ENCODE assay signal across 19 cellular contexts in the genomic region with DNA sequence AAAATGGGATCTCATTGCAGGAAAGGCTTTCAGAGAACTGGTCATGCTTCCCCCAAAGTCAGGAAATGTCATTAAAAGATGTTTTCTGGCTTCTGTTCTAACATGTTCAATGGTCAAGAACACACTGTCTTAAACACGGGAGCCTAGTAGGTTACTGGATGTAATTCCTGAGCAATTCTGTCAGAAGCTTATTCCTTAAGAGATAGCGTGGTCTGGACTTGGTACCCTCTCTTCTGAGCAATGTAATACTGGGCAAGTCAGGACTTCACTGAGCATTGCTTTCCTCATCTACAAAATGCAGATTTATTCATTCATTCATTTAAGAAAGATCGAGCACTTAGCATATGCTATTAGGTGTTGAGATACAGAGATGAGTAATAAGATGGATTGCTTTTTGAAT.
DNase-seq lines count a peak whose midpoint lies in the region; ATAC-seq, FAIRE-seq and TF ChIP-seq lines count a peak whose summit lies in the region.
"Had no signal": no experiment of that assay in that cellular context is flagged by ENCODE, and none has a peak within 500 bp of the region (broad histone marks: within the 10 kb centered on the region; RNA-seq: fewer than 3 reads in every experiment).

No MANE protein-coding gene starts in this region.

- 16% methylated on average over 3 of the region's 3 CpGs for WGBS in K562 (ENCODE audit: insufficient coverage, low coverage, missing lambda C conversion rate)
- WGBS in small intestine, 3 donors = 44 to 56% (median 52%) methylated on average over 3 of the region's 3 CpGs
- 64 to 79% (median 77%) methylated on average over 3 of the region's 3 CpGs for WGBS in psoas muscle, 3 donors
- 85 to 92% methylated on average over 3 of the region's 3 CpGs for WGBS in thyroid gland, 2 donors

- no peaks in the 10 kb centered on the region for H3K9me2 ChIP-seq in Loucy (replicated peaks; ENCODE audit: low read depth, low read length)

- H3K9ac ChIP-seq in Loucy (ENCODE audit: low read depth, low read length, poor library complexity, severe bottlenecking) = no peak overlapping the region
- H3K9ac ChIP-seq in K562 (ENCODE audit: insufficient read depth in 1 of 2, low read depth in 2 of 2, low read length in 2 of 2) = no peak overlapping the region

- in situ Hi-C loops in K562 (cut with MboI) = loop anchor here (25.0 kb wide), 1 partner anchor 1828 kb away; no protein-coding TSS in a partner anchor

- H3K27me3 ChIP-seq in Loucy (ENCODE audit: insufficient read depth, low read length, poor library complexity, severe bottlenecking) = no peaks in the 10 kb centered on the region
- no peaks in the 10 kb centered on the region for H3K27me3 ChIP-seq in K562 (ENCODE audit: control insufficient read depth in 2 of 2, insufficient read depth in 2 of 2, low read length in 2 of 2)
- no peaks in the 10 kb centered on the region for H3K27me3 ChIP-seq in small intestine (ENCODE audit: control insufficient read depth in 2 of 2, insufficient read depth in 2 of 2, low read length in 2 of 2)
- no peaks in the 10 kb centered on the region for H3K27me3 ChIP-seq in psoas muscle (ENCODE audit: insufficient read depth in 3 of 3, low read length in 2 of 3)
- H3K27me3 ChIP-seq in thyroid gland = no peaks in the 10 kb centered on the region
- H3K27me3 ChIP-seq: MG63 had no signal

- TF ChIP-seq CTCF in Loucy (conservative IDR thresholded peaks at IDR 0.05; ENCODE audit: low read length) (no peak), K562 (IDR thresholded peaks at IDR 0.05 in 2 of 3, conservative IDR thresholded peaks at IDR 0.05 in 1 of 3; ENCODE audit: insufficient read depth in 2 of 3, low read depth in 1 of 3, low read length in 3 of 3) (no peak), fibroblast of mammary gland (conservative IDR thresholded peaks at IDR 0.05; ENCODE audit: control insufficient read depth, insufficient read depth, low read depth, low read length) (no peak), psoas muscle (IDR thresholded peaks at IDR 0.05) (no peak), thyroid gland (IDR thresholded peaks at IDR 0.05) (no peak)

- ATAC-seq in K562 = no peak
- no peak for ATAC-seq in HG03045 (IDR thresholded peaks at IDR 0.05; ENCODE audit: unreplicated experiment)
- no peak for ATAC-seq in psoas muscle
- ATAC-seq: HCT116, HepG2 had no signal

- no peaks in the 10 kb centered on the region for H3K79me2 ChIP-seq in Loucy (ENCODE audit: insufficient read depth, low read length)
- no peaks in the 10 kb centered on the region for H3K79me2 ChIP-seq in K562 (ENCODE audit: control insufficient read depth, insufficient read depth, low read length)

- H3K4me3 ChIP-seq in Loucy (ENCODE audit: low read length, poor library complexity, severe bottlenecking) (no peak overlapping the region), K562 (no peak overlapping the region), fibroblast of mammary gland (ENCODE audit: control insufficient read depth, low read depth, low read length) (no peak overlapping the region), small intestine (ENCODE audit: low read depth in 1 of 2, low read length in 2 of 2) (no peak overlapping the region), psoas muscle (no peak overlapping the region), thyroid gland (replicated peaks in 1 of 3) (no peak overlapping the region)
- H3K4me3 ChIP-seq: MG63, SK-N-MC had no signal

- H3F3A ChIP-seq in Loucy (ENCODE audit: low read depth) = no peaks in the 10 kb centered on the region

- no peaks in the 10 kb centered on the region for H3K9me1 ChIP-seq in K562 (ENCODE audit: control insufficient read depth, insufficient read depth, low read length)

- POLR2A ChIA-PET in K562 (lab: Yijun Ruan, JAX) = no interaction called here

- no peak for TF ChIP-seq POLR2A in K562 (conservative IDR thresholded peaks at IDR 0.05)
- no peak for TF ChIP-seq POLR2A in thyroid gland (IDR thresholded peaks at IDR 0.05)

- H3K4me1 ChIP-seq in Loucy (ENCODE audit: insufficient read depth, low read length, poor library complexity, severe bottlenecking) (peaks cover 15% of the 10 kb centered on the region), K562 (replicated peaks in 1 of 2; ENCODE audit: control insufficient read depth in 2 of 2, insufficient read depth in 2 of 2, low read length in 2 of 2) (peaks cover 0 to 2% of the 10 kb centered on the region in 2 experiments; a peak in 1 of 5 replicates), small intestine (ENCODE audit: control insufficient read depth in 2 of 2, insufficient read depth in 1 of 2, low read depth in 1 of 2, low read length in 1 of 2) (no peaks in the 10 kb centered on the region), psoas muscle (no peaks in the 10 kb centered on the region), thyroid gland (no peaks in the 10 kb centered on the region)

- CTCF ChIA-PET in K562 (lab: Yijun Ruan, JAX; ENCODE audit: low intra/inter-chr PET ratio) = no interaction called here

- intact Hi-C loops in K562 (cut with micrococcal nuclease) (loop anchor here (10.0 kb wide), 1 partner anchor 124 kb away; no protein-coding TSS in a partner anchor), psoas muscle (cut with DNase I) (no loop called here), thyroid gland (cut with DNase I) (no loop called here)

- FAIRE-seq in K562 (lab: Jason Lieb, UNC) = no peak
- no peak for FAIRE-seq in small intestine (lab: Jason Lieb, UNC)
- FAIRE-seq: D721Med, HepG2 had no signal

- H2AFZ ChIP-seq in Loucy (ENCODE audit: low read length) (peak overlapping the region; percentile 25; the same call in 1 of the 2 replicates), K562 (ENCODE audit: low read depth, low read length) (peak overlapping the region; percentile 7; the same call in 1 of the 2 replicates)

- no peaks in the 10 kb centered on the region for H4K20me1 ChIP-seq in Loucy (ENCODE audit: insufficient read depth, low read length, poor library complexity, severe bottlenecking)
- no peaks in the 10 kb centered on the region for H4K20me1 ChIP-seq in K562 (replicated peaks; ENCODE audit: control insufficient read depth, insufficient read depth, low read length)

- H3K4me2 ChIP-seq in Loucy (ENCODE audit: low read depth, low read length, poor library complexity, severe bottlenecking) (no peak overlapping the region), K562 (ENCODE audit: insufficient read depth, low read length) (no peak overlapping the region)

- no peak for DNase-seq in K562 (ENCODE audit: extremely low read depth in 1 of 4, low spot score in 3 of 4)
- peak; percentile 29 for DNase-seq in fibroblast of mammary gland (ENCODE audit: low read depth)
- DNase-seq in small intestine = peak; percentile 8
- DNase-seq in psoas muscle = no peak
- no peak for DNase-seq in thyroid gland
- DNase-seq: Kasumi-1, MG63, NCI-H1105 treated with DMSO at 0.1 percent for 48 hours, NCI-H146, NCI-H2029, NCI-H446 treated with DMSO at 0.1 percent for 48 hours, NCI-H526 treated with DMSO at 0.1 percent for 48 hours, SIG-M5 had no signal

- H3K9me3 ChIP-seq in Loucy (ENCODE audit: insufficient read depth, low read depth, low read length) (no peaks in the 10 kb centered on the region), K562 (replicated peaks; ENCODE audit: control insufficient read depth, insufficient read depth, low read depth, low read length) (no peaks in the 10 kb centered on the region), small intestine (ENCODE audit: control insufficient read depth, low read depth) (no peaks in the 10 kb centered on the region), psoas muscle (no peaks in the 10 kb centered on the region), thyroid gland (no peaks in the 10 kb centered on the region)
- H3K9me3 ChIP-seq: MG63 had no signal

- H3K36me3 ChIP-seq in Loucy (ENCODE audit: insufficient read depth, low read length) (no peaks in the 10 kb centered on the region), K562 (ENCODE audit: control insufficient read depth, insufficient read depth, low read length) (no peaks in the 10 kb centered on the region), small intestine (ENCODE audit: control insufficient read depth in 2 of 2, insufficient read depth in 2 of 2, low read length in 2 of 2) (no peaks in the 10 kb centered on the region), psoas muscle (ENCODE audit: insufficient read depth in 1 of 2, low read depth in 1 of 2) (no peaks in the 10 kb centered on the region), thyroid gland (no peaks in the 10 kb centered on the region)
- H3K36me3 ChIP-seq: MG63 had no signal

- TF ChIP-seq EP300 in K562 (IDR thresholded peaks at IDR 0.05; ENCODE audit: low read length) = no peak

- no peak for TF ChIP-seq RAD21 in K562 (CRISPR knock-in tag; conservative IDR thresholded peaks at IDR 0.05 in 1 of 2, IDR thresholded peaks at IDR 0.05 in 1 of 2)

- no TSS peak for BruUV-seq in K562 (replicated peaks; lab: Mats Ljungman, UMichigan)

- H3K27ac ChIP-seq in K562 (ENCODE audit: extremely low read depth, low read depth, low read length) = no peak overlapping the region
- no peak overlapping the region for H3K27ac ChIP-seq in small intestine (ENCODE audit: low read depth in 1 of 2, low read length in 1 of 2)
- H3K27ac ChIP-seq in psoas muscle = no peak overlapping the region
- no peak overlapping the region for H3K27ac ChIP-seq in thyroid gland
- H3K27ac ChIP-seq: SK-N-MC had no signal

TF ChIP-seq in K562, 482 proteins besides CTCF, POLR2A, EP300 and RAD21 (continues in another document):
- TF ChIP-seq SP1 (CRISPR knock-in tag; IDR thresholded peaks at IDR 0.05) (no peak), EZH2 (IDR thresholded peaks at IDR 0.05; ENCODE audit: borderline replicate concordance, low read depth, low read length) (no peak), ZNF639 (CRISPR knock-in tag; conservative IDR thresholded peaks at IDR 0.05 in 1 of 2, IDR thresholded peaks at IDR 0.05 in 1 of 2) (no peak), MLX (CRISPR knock-in tag; conservative IDR thresholded peaks at IDR 0.05) (no peak), C11orf30 (IDR thresholded peaks at IDR 0.05; ENCODE audit: low read depth) (no peak), CHD1 (IDR thresholded peaks at IDR 0.05; ENCODE audit: low read length) (no peak), TAF7 (tag; IDR thresholded peaks at IDR 0.05) (no peak)

Comparison
In these comparisons a context has a peak if more than half of its experiments do, and no peak if none do; other contexts are left out.
1. DNase-seq: peak in fibroblast of mammary gland (single experiment) and small intestine (single experiment); none in K562 (0 of 4), psoas muscle (0 of 2) and thyroid gland (0 of 2).